In the genomic region with DNA sequence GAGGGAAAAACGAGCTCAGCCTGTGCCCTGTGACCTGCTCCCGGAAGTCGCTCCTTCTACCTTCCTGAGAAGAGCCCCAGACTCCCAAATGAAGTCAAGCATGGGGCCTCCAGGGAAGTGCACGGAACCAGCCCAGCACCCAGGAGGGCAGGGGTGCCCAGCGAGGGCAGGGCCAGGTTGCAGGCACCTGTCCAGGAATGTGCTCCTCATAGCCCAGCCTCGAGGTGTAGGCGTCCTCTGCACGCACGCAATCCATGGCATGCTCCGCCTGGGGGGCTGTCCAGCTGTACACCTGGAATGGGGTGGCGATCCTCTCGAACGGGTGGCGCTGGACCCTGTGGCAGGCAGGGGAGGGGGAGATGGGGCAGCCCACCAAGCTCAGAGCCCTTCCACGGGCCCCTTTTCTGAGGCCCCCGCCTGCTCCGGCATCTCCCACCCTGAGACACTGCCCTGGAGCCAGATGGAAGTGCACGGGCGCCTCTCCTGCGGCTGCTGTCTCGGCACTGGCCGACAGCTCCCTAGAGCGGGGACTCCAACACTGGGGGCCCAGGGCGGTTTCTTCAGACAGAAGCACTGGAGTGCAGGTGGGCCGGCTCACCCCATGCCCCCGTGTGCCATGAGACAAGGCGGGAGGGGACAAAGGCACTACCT, we compare ENCODE assay signal across 20 cellular contexts. TPM values are rescaled to one million over a fixed set of nuclear protein-coding genes. Genes with fewer than 3 reads are reported as not detected.
DNase-seq lines count a peak whose midpoint lies in the region; ATAC-seq and TF ChIP-seq lines count a peak whose summit lies in the region.
"Had no signal": no experiment of that assay in that cellular context is flagged by ENCODE, and none has a peak within 500 bp of the region (broad histone marks: within the 10 kb centered on the region; RNA-seq: fewer than 3 reads in every experiment).

No MANE protein-coding gene starts in this region.

- peak; percentile 100 for DNase-seq in NCI-H1105 treated with DMSO at 0.1 percent for 48 hours (lab: John Stamatoyannopoulos, UW)
- no peak for DNase-seq in NCI-H1105 (lab: John Stamatoyannopoulos, UW)
- peak; percentile 29 for DNase-seq in Right ventricle myocardium superior
- DNase-seq in left ventricle myocardium superior: no peak
- peak; percentile 89 for DNase-seq in chondrocyte (ENCODE audit: low spot score)
- peak; percentile 36 to 72 for DNase-seq in aorta
- DNase-seq in progenitor cell of endocrine pancreas (ENCODE audit: low spot score, unreplicated experiment): no peak
- DNase-seq: ACHN; activated CD4-positive, alpha-beta memory T cell treated with anti-CD3 and anti-CD28 coated beads, Interleukin-2, amount 10 ng/mL, durations not matched to agents 7 days and 5 days; activated gamma-delta T cell; COR-L47; immature natural killer cell; PC-3; T-helper 2 cell had no signal

- no peaks in the 10 kb centered on the region for H3K27me3 Mint-ChIP-seq in chondrocyte (ENCODE audit: low read depth)
- H3K27me3 Mint-ChIP-seq in progenitor cell of endocrine pancreas: no peaks in the 10 kb centered on the region
- H3K27me3 Mint-ChIP-seq: activated CD4-positive, alpha-beta memory T cell treated with anti-CD3 and anti-CD28 coated beads, Interleukin-2, amount 10 ng/mL, durations not matched to agents 7 days and 5 days; brain had no signal

- WGBS in aorta, 2 donors: 87 to 89% methylated on average over 26 to 27 of the region's 27 CpGs

- H3K27me3 ChIP-seq in aorta (ENCODE audit: control insufficient read depth in 1 of 2, insufficient read depth in 2 of 2, low read length in 1 of 2): no peaks in the 10 kb centered on the region
- H3K27me3 ChIP-seq: pancreas had no signal

- no peaks in the 10 kb centered on the region for H3K4me1 ChIP-seq in aorta (ENCODE audit: control insufficient read depth in 1 of 2, insufficient read depth in 2 of 2, low read length in 2 of 2)
- H3K4me1 ChIP-seq: pancreas had no signal

- no peak for ATAC-seq in Right ventricle myocardium superior (ENCODE audit: poor library complexity)
- no peak for ATAC-seq in left ventricle myocardium superior
- ATAC-seq in aorta (ENCODE audit: low FRiP score): no peak
- ATAC-seq in HG03097 (IDR thresholded peaks at IDR 0.05; ENCODE audit: low FRiP score, unreplicated experiment): no peak
- ATAC-seq: mucosa of descending colon, PC-3 had no signal

- H3K4me3 Mint-ChIP-seq in chondrocyte (ENCODE audit: unreplicated experiment) (no peak overlapping the region), progenitor cell of endocrine pancreas (ENCODE audit: low read depth) (no peak overlapping the region)
- H3K4me3 Mint-ChIP-seq: activated CD4-positive, alpha-beta memory T cell treated with anti-CD3 and anti-CD28 coated beads, Interleukin-2, amount 10 ng/mL, durations not matched to agents 7 days and 5 days; brain; immature natural killer cell had no signal

- intact Hi-C loops in Right ventricle myocardium superior (cut with DNase I): no loop called here
- intact Hi-C loops in left ventricle myocardium superior (cut with micrococcal nuclease): no loop called here
- intact Hi-C loops in aorta (cut with DNase I): no loop called here

- H3K9me3 Mint-ChIP-seq in chondrocyte (ENCODE audit: low read depth) (no peaks in the 10 kb centered on the region), progenitor cell of endocrine pancreas (ENCODE audit: low read depth) (no peaks in the 10 kb centered on the region)
- H3K9me3 Mint-ChIP-seq: activated CD4-positive, alpha-beta memory T cell treated with anti-CD3 and anti-CD28 coated beads, Interleukin-2, amount 10 ng/mL, durations not matched to agents 7 days and 5 days; brain; immature natural killer cell had no signal

- H3K36me3 Mint-ChIP-seq in chondrocyte (ENCODE audit: low read depth) (peaks cover 5% of the 10 kb centered on the region), progenitor cell of endocrine pancreas (ENCODE audit: insufficient read depth) (peaks cover 3% of the 10 kb centered on the region)

- H3K27ac Mint-ChIP-seq in chondrocyte (ENCODE audit: unreplicated experiment): no peak overlapping the region
- no peak overlapping the region for H3K27ac Mint-ChIP-seq in progenitor cell of endocrine pancreas
- H3K27ac Mint-ChIP-seq: activated CD4-positive, alpha-beta memory T cell treated with anti-CD3 and anti-CD28 coated beads, Interleukin-2, amount 10 ng/mL, durations not matched to agents 7 days and 5 days; brain; immature natural killer cell had no signal

- H3K36me3 ChIP-seq in aorta (ENCODE audit: control insufficient read depth in 1 of 2, insufficient read depth in 2 of 2, low read length in 1 of 2): peaks cover 0 to 17% of the 10 kb centered on the region in 2 donors

- no peak overlapping the region for H3K4me3 ChIP-seq in aorta (ENCODE audit: low read length in 2 of 2)
- H3K4me3 ChIP-seq: mucosa of descending colon, pancreas, thoracic aorta had no signal

- no peaks in the 10 kb centered on the region for H3K9me3 ChIP-seq in aorta (ENCODE audit: control insufficient read depth, low read length)
- H3K9me3 ChIP-seq: mucosa of descending colon, pancreas, thoracic aorta had no signal

- no peak for TF ChIP-seq CTCF in chondrocyte (IDR thresholded peaks at IDR 0.05)
- TF ChIP-seq CTCF in progenitor cell of endocrine pancreas (IDR thresholded peaks at IDR 0.05; ENCODE audit: unreplicated experiment): no peak

- H3K4me1 Mint-ChIP-seq in chondrocyte (ENCODE audit: low read depth) (peaks cover 6% of the 10 kb centered on the region), progenitor cell of endocrine pancreas (ENCODE audit: low read depth) (peaks cover 3% of the 10 kb centered on the region)
- H3K4me1 Mint-ChIP-seq: activated CD4-positive, alpha-beta memory T cell treated with anti-CD3 and anti-CD28 coated beads, Interleukin-2, amount 10 ng/mL, durations not matched to agents 7 days and 5 days had no signal

- H3K27ac ChIP-seq in aorta (ENCODE audit: low read depth in 1 of 2, low read length in 2 of 2): no peak overlapping the region
- H3K27ac ChIP-seq: pancreas, thoracic aorta had no signal

RNA-seq across cellular contexts. Expression of a gene that starts 10.9 kb away (rescaled TPM):
- total RNA-seq in Right ventricle myocardium superior: 175 TPM
- 205 TPM for total RNA-seq in left ventricle myocardium superior
- 30.8 to 36.6 TPM (median 36.0 TPM) in 3 replicates for total RNA-seq in chondrocyte
- 10 to 100 TPM; 33.5 to 35.1 TPM for total RNA-seq in aorta
- 10 to 100 TPM; 17.3 to 23.6 TPM for polyA plus RNA-seq in aorta
- 40.2 and 46.9 TPM in 2 replicates for total RNA-seq in progenitor cell of endocrine pancreas

RNA-seq across cellular contexts. Expression of a gene that starts 48.8 kb away (rescaled TPM):
- 0.11 TPM for total RNA-seq in Right ventricle myocardium superior
- total RNA-seq in left ventricle myocardium superior: 0.12 TPM
- total RNA-seq in chondrocyte: 0.07 TPM in 1 of 3 replicates, not detected in the others
- under 1 TPM in 1 of 2 donors, not detected in 1; 0.18 TPM for total RNA-seq in aorta
- polyA plus RNA-seq in aorta: not detected
- 0.87 and 1.3 TPM in 2 replicates for total RNA-seq in progenitor cell of endocrine pancreas
- total RNA-seq: fibroblast of villous mesenchyme, PC-3 had no signal
- polyA plus RNA-seq: immature natural killer cell had no signal

Comparison
In these comparisons a context has a peak if more than half of its experiments do, and no peak if none do; other contexts are left out.
1. DNase-seq: peak in NCI-H1105 treated with DMSO at 0.1 percent for 48 hours (single experiment), Right ventricle myocardium superior (single experiment), chondrocyte (single experiment) and aorta (2 of 2); none in NCI-H1105 (single experiment), left ventricle myocardium superior (single experiment) and progenitor cell of endocrine pancreas (single experiment).